In the genomic region with DNA sequence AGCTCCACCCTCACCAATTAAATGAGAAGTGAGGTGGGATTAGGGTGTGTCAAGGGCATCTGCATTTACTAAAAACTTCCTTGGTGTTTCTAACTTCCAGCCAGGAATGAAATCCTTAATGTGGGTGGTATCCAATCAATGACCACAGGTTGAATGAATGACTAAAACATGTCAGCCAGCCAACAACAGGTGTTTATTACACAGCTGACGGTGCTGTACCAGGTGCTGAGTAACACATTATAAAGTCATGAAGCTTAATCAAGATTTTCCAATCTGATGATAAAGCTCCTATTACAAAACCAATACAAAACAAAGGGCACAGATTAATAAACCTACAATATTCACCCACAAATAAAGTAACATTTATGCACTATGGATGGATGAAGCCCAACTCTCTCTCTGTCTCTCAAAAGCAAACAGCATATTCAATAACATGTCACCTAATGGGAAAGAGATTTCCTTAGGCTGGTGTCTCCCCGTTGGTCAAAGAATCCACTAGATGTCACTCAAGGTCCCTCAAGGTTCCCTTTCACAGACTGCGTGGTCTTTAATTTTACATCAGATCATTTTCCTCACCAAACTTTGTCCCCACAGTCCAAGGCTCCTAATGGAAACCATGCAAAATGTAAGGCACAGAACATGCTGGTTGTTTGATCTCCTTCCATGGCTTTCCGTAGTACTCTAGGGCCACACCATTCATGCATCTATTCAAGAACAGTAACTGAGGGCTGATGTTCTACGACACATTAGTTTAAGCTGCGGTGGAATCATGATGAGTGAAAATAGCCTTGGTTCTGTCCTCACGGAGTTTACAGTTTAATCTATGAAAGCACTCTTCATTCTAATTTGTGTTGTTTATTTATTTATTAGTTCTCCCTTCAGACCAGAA, we compare ENCODE assay signal across 8 cellular contexts. TPM values are rescaled to one million over a fixed set of nuclear protein-coding genes. Genes with fewer than 3 reads are reported as not detected.
DNase-seq lines count a peak whose midpoint lies in the region; ATAC-seq and TF ChIP-seq lines count a peak whose summit lies in the region.

No MANE protein-coding gene starts in this region.

- H3K9me3 Mint-ChIP-seq in activated CD4-positive, alpha-beta memory T cell treated with anti-CD3 and anti-CD28 coated beads, Interleukin-2, amount 10 ng/mL, durations not matched to agents 7 days and 5 days = no peaks in the 10 kb centered on the region
- H3K9me3 Mint-ChIP-seq in mesothelial cell of epicardium = no peaks in the 10 kb centered on the region

- in situ Hi-C loops in gastrocnemius medialis (cut with MboI; ENCODE audit: low sequenced_read_pairs in 4 of 4) = loop anchor here (5.0 to 25.0 kb wide), 6 partner anchors 69 to 424 kb away; a partner anchor contains a TSS

- no peaks in the 10 kb centered on the region for H3K27me3 ChIP-seq in cardiac muscle cell
- H3K27me3 ChIP-seq in gastrocnemius medialis = no peaks in the 10 kb centered on the region

- H3K4me1 Mint-ChIP-seq in activated CD4-positive, alpha-beta memory T cell treated with anti-CD3 and anti-CD28 coated beads, Interleukin-2, amount 10 ng/mL, durations not matched to agents 7 days and 5 days = peaks cover 6% of the 10 kb centered on the region
- H3K4me1 Mint-ChIP-seq in mesothelial cell of epicardium = no peaks in the 10 kb centered on the region

- H3K27ac ChIP-seq in cardiac muscle cell (no peak overlapping the region), gastrocnemius medialis (peak overlapping the region in 2 of 4 donors; percentile 6 to 8)

- DNase-seq in activated gamma-delta T cell treated with Interleukin-2 at 50 U/mL for 16 hours (peak; percentile 31), activated gamma-delta T cell (lab: John Stamatoyannopoulos, UW) (no peak), NCI-H2081 (lab: John Stamatoyannopoulos, UW) (peak; percentile 42 to 55), cardiac muscle cell (ENCODE audit: low read depth in 1 of 2, low spot score in 1 of 2) (peak; percentile 48 to 72), gastrocnemius medialis (no peak), mesothelial cell of epicardium (ENCODE audit: low spot score in 2 of 2, unreplicated experiment in 2 of 2) (no peak)
- peak; percentile 24 for DNase-seq in activated CD4-positive, alpha-beta memory T cell treated with anti-CD3 and anti-CD28 coated beads, Interleukin-2, amount 10 ng/mL, durations not matched to agents 7 days and 5 days

- peaks cover 11% of the 10 kb centered on the region for H3K27me3 Mint-ChIP-seq in activated CD4-positive, alpha-beta memory T cell treated with anti-CD3 and anti-CD28 coated beads, Interleukin-2, amount 10 ng/mL, durations not matched to agents 7 days and 5 days
- peaks cover 20% of the 10 kb centered on the region for H3K27me3 Mint-ChIP-seq in mesothelial cell of epicardium (ENCODE audit: low read depth)

- H3K27ac Mint-ChIP-seq in activated CD4-positive, alpha-beta memory T cell treated with anti-CD3 and anti-CD28 coated beads, Interleukin-2, amount 10 ng/mL, durations not matched to agents 7 days and 5 days = no peak overlapping the region
- no peak overlapping the region for H3K27ac Mint-ChIP-seq in mesothelial cell of epicardium

- no peaks in the 10 kb centered on the region for H3K4me1 ChIP-seq in cardiac muscle cell (ENCODE audit: low read depth)
- peaks cover 0 to 21% of the 10 kb centered on the region in 2 donors for H3K4me1 ChIP-seq in gastrocnemius medialis

- H3K9me3 ChIP-seq in cardiac muscle cell (ENCODE audit: low read depth) = no peaks in the 10 kb centered on the region
- H3K9me3 ChIP-seq in gastrocnemius medialis = no peaks in the 10 kb centered on the region

- TF ChIP-seq CTCF in cardiac muscle cell (IDR thresholded peaks at IDR 0.05; ENCODE audit: low read depth, low read length) = peak; percentile 68
- TF ChIP-seq CTCF in gastrocnemius medialis (IDR thresholded peaks at IDR 0.05 in 4 of 5, conservative IDR thresholded peaks at IDR 0.05 in 1 of 5) = peak in 4 of 5 experiments; percentile 55 to 82 (median 68)
- TF ChIP-seq CTCF in mesothelial cell of epicardium (IDR thresholded peaks at IDR 0.05; ENCODE audit: unreplicated experiment) = no peak

- H3K36me3 Mint-ChIP-seq in activated CD4-positive, alpha-beta memory T cell treated with anti-CD3 and anti-CD28 coated beads, Interleukin-2, amount 10 ng/mL, durations not matched to agents 7 days and 5 days (ENCODE audit: low read depth) = no peaks in the 10 kb centered on the region
- no peaks in the 10 kb centered on the region for H3K36me3 Mint-ChIP-seq in mesothelial cell of epicardium

- POLR2A ChIA-PET in activated CD4-positive, alpha-beta memory T cell treated with anti-CD3 and anti-CD28 coated beads, Interleukin-2, amount 10 ng/mL, durations not matched to agents 7 days and 5 days (lab: Charles Lee) = no interaction called here

- CTCF ChIA-PET in activated CD4-positive, alpha-beta memory T cell treated with anti-CD3 and anti-CD28 coated beads, Interleukin-2, amount 10 ng/mL, durations not matched to agents 7 days and 5 days (lab: Charles Lee) = interaction anchor here (0.6 to 6.9 kb wide), 13 partner anchors 8 to 560 kb away, joined by 3 to 59 read pairs (median 4); no protein-coding TSS in a partner anchor

- no peak for TF ChIP-seq POLR2A in gastrocnemius medialis (IDR thresholded peaks at IDR 0.05)

- H3K36me3 ChIP-seq in cardiac muscle cell = no peaks in the 10 kb centered on the region
- no peaks in the 10 kb centered on the region for H3K36me3 ChIP-seq in gastrocnemius medialis

- intact Hi-C loops in gastrocnemius medialis (cut with DNase I; ENCODE audit: low total_unique reads) = loop anchor here (1.0 to 10.0 kb wide), 3 partner anchors 70 to 1422 kb away; no protein-coding TSS in a partner anchor

- no peak overlapping the region for H3K4me3 Mint-ChIP-seq in activated CD4-positive, alpha-beta memory T cell treated with anti-CD3 and anti-CD28 coated beads, Interleukin-2, amount 10 ng/mL, durations not matched to agents 7 days and 5 days
- H3K4me3 Mint-ChIP-seq in mesothelial cell of epicardium = no peak overlapping the region

- H3K4me3 ChIP-seq in cardiac muscle cell = no peak overlapping the region
- no peak overlapping the region for H3K4me3 ChIP-seq in gastrocnemius medialis

- ATAC-seq in GM21723 (IDR thresholded peaks at IDR 0.05; ENCODE audit: unreplicated experiment) = peak; percentile 67
- ATAC-seq in gastrocnemius medialis = peak; percentile 42 to 46

RNA-seq across cellular contexts. Expression of a gene that starts 6.4 kb away (rescaled TPM):
- total RNA-seq in activated CD4-positive, alpha-beta memory T cell treated with anti-CD3 and anti-CD28 coated beads, Interleukin-2, amount 10 ng/mL, durations not matched to agents 7 days and 5 days = 10 to 100 TPM; 78.7 to 84.5 TPM
- total RNA-seq in cardiac muscle cell = 61.8 and 70.3 TPM in 2 replicates
- 26.3 and 48.1 TPM in 2 replicates for polyA plus RNA-seq in cardiac muscle cell
- total RNA-seq in gastrocnemius medialis = 10 to 100 TPM; 12.7 to 37.8 (median 33.5) TPM
- total RNA-seq in mesothelial cell of epicardium = 47.5 to 51.7 TPM (median 49.1 TPM) in 3 replicates

Comparison
In these comparisons a context has a peak if more than half of its experiments do, and no peak if none do; other contexts are left out.
1. DNase-seq: peak in activated gamma-delta T cell treated with Interleukin-2 at 50 U/mL for 16 hours (single experiment), NCI-H2081 (2 of 2), activated CD4-positive, alpha-beta memory T cell treated with anti-CD3 and anti-CD28 coated beads, Interleukin-2, amount 10 ng/mL, durations not matched to agents 7 days and 5 days (single experiment) and cardiac muscle cell (2 of 2); none in activated gamma-delta T cell (single experiment), gastrocnemius medialis (0 of 2) and mesothelial cell of epicardium (0 of 2).